23 cellular contexts compared by ENCODE assay signal in genomic region chr9:28082671-28083070, GRCh38.
DNase-seq lines count a peak whose midpoint lies in the region; ATAC-seq lines count a peak whose summit lies in the region.
"Had no signal": no experiment of that assay in that cellular context is flagged by ENCODE, and none has a peak within 500 bp of the region (broad histone marks: within the 10 kb centered on the region; RNA-seq: fewer than 3 reads in every experiment).

No MANE protein-coding gene starts in this region.

- no peak overlapping the region for H2AK5ac ChIP-seq in neuronal stem cell (ENCODE audit: low read depth, low read length)

- H3K4me3 Mint-ChIP-seq in activated T-helper 1 cell treated with anti-CD3 and anti-CD28 coated beads, Interleukin-12 subunit alpha, Interleukin-12 subunit beta, Interleukin-2, Interleukin-4 antibody, amounts not matched to agents 30 ng/mL and 10 ng/mL and 1 ng/mL, durations not matched to agents 14 hours and 24 hours and 36 hours, result no peak overlapping the region
- H3K4me3 Mint-ChIP-seq: CD4-positive, CD25-positive, alpha-beta regulatory T cell; CD8-positive, alpha-beta memory T cell; HFFc6; IgD-negative memory B cell had no signal

- H3K27ac Mint-ChIP-seq in activated T-helper 1 cell treated with anti-CD3 and anti-CD28 coated beads, Interleukin-12 subunit alpha, Interleukin-12 subunit beta, Interleukin-2, Interleukin-4 antibody, amounts not matched to agents 30 ng/mL and 10 ng/mL and 1 ng/mL, durations not matched to agents 14 hours and 24 hours and 36 hours, result peak overlapping the region; percentile 8
- H3K27ac Mint-ChIP-seq: CD4-positive, CD25-positive, alpha-beta regulatory T cell; CD8-positive, alpha-beta memory T cell; HFFc6; IgD-negative memory B cell had no signal

- H3K4me2 ChIP-seq in neuronal stem cell (ENCODE audit: insufficient read depth, low read length, poor library complexity, severe bottlenecking), result no peak overlapping the region

- H2BK5ac ChIP-seq in neuronal stem cell (ENCODE audit: low read length), result no peak overlapping the region

- no peak overlapping the region for H2BK12ac ChIP-seq in neuronal stem cell (ENCODE audit: low read length)

- H3K14ac ChIP-seq in neuronal stem cell (ENCODE audit: low read length), result no peak overlapping the region

- H3K23ac ChIP-seq in neuronal stem cell (ENCODE audit: low read depth, low read length, poor library complexity), result no peak overlapping the region

- no peak overlapping the region for H3K9ac ChIP-seq in neuronal stem cell (ENCODE audit: low read depth, low read length, poor library complexity)
- H3K9ac ChIP-seq: GM23248 had no signal

- no peak overlapping the region for H4K91ac ChIP-seq in neuronal stem cell (ENCODE audit: low read depth, low read length, poor library complexity)

- H3K27me3 Mint-ChIP-seq in activated T-helper 1 cell treated with anti-CD3 and anti-CD28 coated beads, Interleukin-12 subunit alpha, Interleukin-12 subunit beta, Interleukin-2, Interleukin-4 antibody, amounts not matched to agents 30 ng/mL and 10 ng/mL and 1 ng/mL, durations not matched to agents 14 hours and 24 hours and 36 hours (ENCODE audit: insufficient read depth), result no peaks in the 10 kb centered on the region
- H3K27me3 Mint-ChIP-seq: CD4-positive, CD25-positive, alpha-beta regulatory T cell; CD8-positive, alpha-beta memory T cell; IgD-negative memory B cell had no signal

- H2AFZ ChIP-seq in neuronal stem cell (ENCODE audit: low read length), result peak overlapping the region; percentile 37
- H2AFZ ChIP-seq: GM23248 had no signal

- no peak overlapping the region for H3K18ac ChIP-seq in neuronal stem cell (ENCODE audit: low read length)

- no peak overlapping the region for H3K27ac ChIP-seq in neuronal stem cell (replicated peaks; ENCODE audit: low read length)
- H3K27ac ChIP-seq: GM23248 had no signal

- H3K4me1 Mint-ChIP-seq in activated T-helper 1 cell treated with anti-CD3 and anti-CD28 coated beads, Interleukin-12 subunit alpha, Interleukin-12 subunit beta, Interleukin-2, Interleukin-4 antibody, amounts not matched to agents 30 ng/mL and 10 ng/mL and 1 ng/mL, durations not matched to agents 14 hours and 24 hours and 36 hours (ENCODE audit: low read depth), result no peaks in the 10 kb centered on the region
- H3K4me1 Mint-ChIP-seq: CD4-positive, CD25-positive, alpha-beta regulatory T cell; CD8-positive, alpha-beta memory T cell; IgD-negative memory B cell had no signal

- H4K8ac ChIP-seq in neuronal stem cell (ENCODE audit: low read depth, low read length), result no peak overlapping the region

- intact Hi-C loops in activated T-helper 1 cell treated with anti-CD3 and anti-CD28 coated beads, Interleukin-12 subunit alpha, Interleukin-12 subunit beta, Interleukin-2, Interleukin-4 antibody, amounts not matched to agents 30 ng/mL and 10 ng/mL and 1 ng/mL, durations not matched to agents 14 hours and 24 hours and 36 hours (cut with micrococcal nuclease), result no loop called here

- H3K4me3 ChIP-seq in neuronal stem cell (ENCODE audit: low read length in 2 of 2), result no peak overlapping the region
- H3K4me3 ChIP-seq: GM12878, GM23248 had no signal

- ATAC-seq in esophagus mucosa, result peak; percentile 26
- ATAC-seq: GM12878, HCT116, HepG2 had no signal

- no peaks in the 10 kb centered on the region for H3K4me1 ChIP-seq in neuronal stem cell (ENCODE audit: control insufficient read depth in 2 of 2, insufficient read depth in 1 of 2, low read depth in 1 of 2, low read length in 2 of 2)

- peak; percentile 81 for DNase-seq in NCI-H69 (lab: John Stamatoyannopoulos, UW)
- no peak for DNase-seq in activated T-helper 1 cell treated with anti-CD3 and anti-CD28 coated beads, Interleukin-12 subunit alpha, Interleukin-12 subunit beta, Interleukin-2, Interleukin-4 antibody, amounts not matched to agents 30 ng/mL and 10 ng/mL and 1 ng/mL, durations not matched to agents 14 hours and 24 hours and 36 hours (ENCODE audit: low spot score)
- no peak for DNase-seq in neuronal stem cell (ENCODE audit: low spot score)
- DNase-seq in ecto neural progenitor cell (ENCODE audit: low spot score), result no peak
- no peak for DNase-seq in ACHN
- DNase-seq in activated gamma-delta T cell treated with Interleukin-2 at 50 U/mL for 16 hours, result no peak
- DNase-seq: BE2C; C1 segment of cervical spinal cord; CD4-positive, CD25-positive, alpha-beta regulatory T cell; CD8-positive, alpha-beta memory T cell; COR-L47; DMS 273 treated with DMSO at 0.1 percent for 48 hours; DMS53; DND-41; EL; GM23248; H7; HFFc6 had no signal

- H2BK120ac ChIP-seq in neuronal stem cell (ENCODE audit: low read depth, low read length), result no peak overlapping the region

- H3K36me3 ChIP-seq in neuronal stem cell (replicated peaks in 1 of 2; ENCODE audit: control insufficient read depth in 2 of 2, insufficient read depth in 2 of 2, low read length in 2 of 2), result no peaks in the 10 kb centered on the region
- H3K36me3 ChIP-seq: BE2C had no signal

- H3K9me3 ChIP-seq in neuronal stem cell (replicated peaks in 1 of 2; ENCODE audit: control insufficient read depth in 2 of 2, insufficient read depth in 1 of 2, low read depth in 1 of 2, low read length in 2 of 2), result no peaks in the 10 kb centered on the region
- H3K9me3 ChIP-seq: BE2C had no signal

- H3K79me1 ChIP-seq in neuronal stem cell (ENCODE audit: low read depth, low read length), result no peaks in the 10 kb centered on the region

- no peaks in the 10 kb centered on the region for H3K9me3 Mint-ChIP-seq in activated T-helper 1 cell treated with anti-CD3 and anti-CD28 coated beads, Interleukin-12 subunit alpha, Interleukin-12 subunit beta, Interleukin-2, Interleukin-4 antibody, amounts not matched to agents 30 ng/mL and 10 ng/mL and 1 ng/mL, durations not matched to agents 14 hours and 24 hours and 36 hours
- H3K9me3 Mint-ChIP-seq: IgD-negative memory B cell had no signal

- H3K36me3 Mint-ChIP-seq in activated T-helper 1 cell treated with anti-CD3 and anti-CD28 coated beads, Interleukin-12 subunit alpha, Interleukin-12 subunit beta, Interleukin-2, Interleukin-4 antibody, amounts not matched to agents 30 ng/mL and 10 ng/mL and 1 ng/mL, durations not matched to agents 14 hours and 24 hours and 36 hours (ENCODE audit: low read depth), result no peaks in the 10 kb centered on the region
- H3K36me3 Mint-ChIP-seq: CD4-positive, CD25-positive, alpha-beta regulatory T cell; CD8-positive, alpha-beta memory T cell; IgD-negative memory B cell had no signal

- no peak overlapping the region for H3K4ac ChIP-seq in neuronal stem cell (ENCODE audit: low read length)

- in situ Hi-C loops in ACHN (cut with HindIII; ENCODE audit: low pct_ligation_motif_present, low pct_unique_long_range_greater_than_20kb, low sequenced_read_pairs), result no loop called here

- WGBS in neuronal stem cell (ENCODE audit: extremely low coverage in 2 of 2, insufficient read length in 2 of 2, insufficient replicate concordance in 1 of 2), 2 donors, result no CpG with 5 or more reads among the region's 3 CpGs

- H2BK15ac ChIP-seq in neuronal stem cell (ENCODE audit: low read length), result no peak overlapping the region

- no peaks in the 10 kb centered on the region for H3K27me3 ChIP-seq in neuronal stem cell (ENCODE audit: control insufficient read depth in 3 of 3, insufficient read depth in 3 of 3, low read depth in 1 of 3, low read length in 3 of 3)
- H3K27me3 ChIP-seq: BE2C had no signal
